18 cellular contexts compared by ENCODE assay signal in genomic region chr12:4121506-4122020, GRCh38.
"Had no signal": no experiment of that assay in that cellular context is flagged by ENCODE, and none has a peak within 500 bp of the region (broad histone marks: within the 10 kb centered on the region; RNA-seq: fewer than 3 reads in every experiment).

No MANE protein-coding gene starts in this region.

- H2AFZ ChIP-seq: hepatocyte had no signal

- H3K27ac ChIP-seq: body of pancreas, hepatocyte, psoas muscle had no signal

- H3K4me1 Mint-ChIP-seq: endodermal cell had no signal

- H3K4me2 ChIP-seq: hepatocyte had no signal

- H3K36me3 Mint-ChIP-seq: activated CD4-positive, alpha-beta memory T cell treated with anti-CD3 and anti-CD28 coated beads for 36 hours; mesothelial cell of epicardium had no signal

- H3K27me3 ChIP-seq: body of pancreas, hepatocyte had no signal

- H3K27me3 Mint-ChIP-seq: activated naive CD4-positive, alpha-beta T cell treated with anti-CD3 and anti-CD28 coated beads, Interleukin-2, amount 50 U/mL, for 24 hours; stimulated activated naive CD8-positive, alpha-beta T cell treated with anti-CD3 and anti-CD28 coated beads, Interleukin-15, amount 100 ng/mL, for 72 hours had no signal

- H3K4me3 ChIP-seq: body of pancreas, hepatocyte, psoas muscle had no signal

- H3K4me1 ChIP-seq: body of pancreas, psoas muscle had no signal

- DNase-seq: activated CD4-positive, alpha-beta memory T cell treated with anti-CD3 and anti-CD28 coated beads for 36 hours; activated T-cell treated with anti-CD3 and anti-CD28 coated beads for 4 hours; amniotic stem cell; body of pancreas; endodermal cell; erythroblast; kidney glomerular epithelial cell; nucleus accumbens; psoas muscle; Right ventricle myocardium superior; stimulated activated CD4-positive, alpha-beta T cell treated with anti-CD3 and anti-CD28 coated beads, Interleukin-2, amount 100 ng/mL, for 48 hours; stimulated activated CD8-positive, alpha-beta memory T cell treated with anti-CD3 and anti-CD28 coated beads, Interleukin-4, amount 100 ng/mL, for 48 hours; stimulated activated naive CD8-positive, alpha-beta T cell treated with anti-CD3 and anti-CD28 coated beads, Interleukin-15, amount 100 ng/mL, for 72 hours had no signal

- H3K9me3 Mint-ChIP-seq: activated CD4-positive, alpha-beta memory T cell treated with anti-CD3 and anti-CD28 coated beads for 36 hours; activated naive CD4-positive, alpha-beta T cell treated with anti-CD3 and anti-CD28 coated beads, Interleukin-2, amount 50 U/mL, for 24 hours; central memory CD8-positive, alpha-beta T cell; dendritic cell treated with granulocyte-macrophage colony-stimulating factor and Interleukin-4, amounts not matched to agents 40 ng/mL and 50 ng/mL, for 4 days; endodermal cell; mesothelial cell of epicardium had no signal

- H3K27ac Mint-ChIP-seq: activated CD4-positive, alpha-beta memory T cell treated with anti-CD3 and anti-CD28 coated beads for 36 hours; dendritic cell treated with granulocyte-macrophage colony-stimulating factor and Interleukin-4, amounts not matched to agents 40 ng/mL and 50 ng/mL, for 4 days; endodermal cell; mesothelial cell of epicardium had no signal

- H3K4me3 Mint-ChIP-seq: activated CD4-positive, alpha-beta memory T cell treated with anti-CD3 and anti-CD28 coated beads for 36 hours; activated naive CD4-positive, alpha-beta T cell treated with anti-CD3 and anti-CD28 coated beads, Interleukin-2, amount 50 U/mL, for 24 hours; central memory CD8-positive, alpha-beta T cell; dendritic cell treated with granulocyte-macrophage colony-stimulating factor and Interleukin-4, amounts not matched to agents 40 ng/mL and 50 ng/mL, for 4 days; endodermal cell; mesothelial cell of epicardium; stimulated activated naive CD8-positive, alpha-beta T cell treated with anti-CD3 and anti-CD28 coated beads, Interleukin-15, amount 100 ng/mL, for 72 hours had no signal

- H3K9me3 ChIP-seq: body of pancreas, psoas muscle had no signal
